23 cellular contexts compared by ENCODE assay signal in the genomic region with DNA sequence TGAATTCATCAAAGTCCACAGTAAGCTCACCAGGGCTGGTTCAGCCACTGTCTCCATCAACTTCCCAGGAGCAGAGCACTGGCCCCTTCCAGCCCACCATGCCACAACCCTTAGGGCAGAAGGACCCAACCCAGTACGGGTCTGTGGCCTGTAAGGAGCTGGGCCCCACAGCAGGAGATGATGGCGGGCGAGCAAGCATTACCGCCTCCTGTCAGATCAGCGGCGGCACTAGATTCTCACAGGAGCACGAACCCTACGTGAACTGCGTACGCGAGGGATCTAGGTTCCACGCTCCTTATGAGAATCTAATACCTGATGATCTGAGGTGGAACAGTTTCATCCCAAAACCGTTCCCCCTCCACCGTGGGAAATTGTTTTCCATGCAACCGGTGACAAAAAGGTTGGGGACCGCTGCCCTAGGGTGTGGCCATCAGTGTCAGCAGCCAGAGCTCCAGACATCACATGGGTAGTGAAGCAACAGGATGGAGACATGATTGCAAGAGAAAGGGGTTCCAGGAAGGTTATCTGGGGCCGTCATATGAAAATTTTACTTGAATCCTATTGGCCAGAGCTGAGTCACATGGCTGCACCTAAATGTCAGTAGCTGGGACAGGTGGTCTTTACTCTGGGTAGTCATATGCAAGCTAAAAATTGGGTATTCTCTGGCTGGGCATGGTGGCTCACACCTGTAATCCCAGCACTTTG.
"Had no signal": no experiment of that assay in that cellular context is flagged by ENCODE, and none has a peak within 500 bp of the region (broad histone marks: within the 10 kb centered on the region; RNA-seq: fewer than 3 reads in every experiment).

No MANE protein-coding gene starts in this region.

- H3K27me3 ChIP-seq: body of pancreas, cardiac muscle cell, heart left ventricle, neural progenitor cell, ovary had no signal

- H3K27ac ChIP-seq: body of pancreas, cardiac muscle cell, epithelial cell of prostate, neural progenitor cell, ovary, prostate gland had no signal

- H3K9me3 ChIP-seq: body of pancreas, heart left ventricle, ovary, prostate gland had no signal

- H3K27me3 Mint-ChIP-seq: activated CD4-positive, alpha-beta T cell treated with anti-CD3 and anti-CD28 coated beads, Interleukin-2, amount 10 ng/mL, durations not matched to agents 7 days and 5 days; activated CD8-positive, alpha-beta memory T cell treated with anti-CD3 and anti-CD28 coated beads, Interleukin-2, amount 10 ng/mL, durations not matched to agents 7 days and 5 days; activated CD8-positive, alpha-beta T cell treated with anti-CD3 and anti-CD28 coated beads for 36 hours; activated naive CD8-positive, alpha-beta T cell treated with anti-CD3 and anti-CD28 coated beads, Interleukin-2, amount 50 U/mL, for 24 hours; naive thymus-derived CD8-positive, alpha-beta T cell had no signal

- H3K4me3 Mint-ChIP-seq: activated CD4-positive, alpha-beta T cell treated with anti-CD3 and anti-CD28 coated beads, Interleukin-2, amount 10 ng/mL, durations not matched to agents 7 days and 5 days; activated CD8-positive, alpha-beta memory T cell treated with anti-CD3 and anti-CD28 coated beads, Interleukin-2, amount 10 ng/mL, durations not matched to agents 7 days and 5 days; activated CD8-positive, alpha-beta T cell treated with anti-CD3 and anti-CD28 coated beads for 36 hours; activated naive CD8-positive, alpha-beta T cell treated with anti-CD3 and anti-CD28 coated beads, Interleukin-2, amount 50 U/mL, for 24 hours; neural progenitor cell had no signal

- H3K36me3 Mint-ChIP-seq: activated CD8-positive, alpha-beta memory T cell treated with anti-CD3 and anti-CD28 coated beads, Interleukin-2, amount 10 ng/mL, durations not matched to agents 7 days and 5 days; naive thymus-derived CD8-positive, alpha-beta T cell; neural progenitor cell had no signal

- H3K4me3 ChIP-seq: body of pancreas, cardiac muscle cell, heart left ventricle, lung, neural progenitor cell, ovary, prostate gland had no signal

- ATAC-seq: activated CD4-positive, CD25-positive, alpha-beta regulatory T cell treated with anti-CD3 and anti-CD28 coated beads, Interleukin-2, amount 50 U/mL, for 24 hours; activated CD8-positive, alpha-beta memory T cell treated with anti-CD3 and anti-CD28 coated beads, Interleukin-2, amount 10 ng/mL, durations not matched to agents 7 days and 5 days; activated CD8-positive, alpha-beta T cell treated with anti-CD3 and anti-CD28 coated beads for 36 hours; activated naive CD8-positive, alpha-beta T cell treated with anti-CD3 and anti-CD28 coated beads, Interleukin-2, amount 50 U/mL, for 24 hours; body of pancreas; left colon; naive thymus-derived CD8-positive, alpha-beta T cell; stimulated activated naive CD8-positive, alpha-beta T cell treated with anti-CD3 and anti-CD28 coated beads, Interleukin-15, Interleukin-2, amounts not matched to agents 100 U/mL and 50 U/mL, for 24 hours had no signal

- H3K9ac ChIP-seq: neural progenitor cell had no signal

- H2AFZ ChIP-seq: neural progenitor cell had no signal

- DNase-seq: activated CD4-positive, alpha-beta T cell treated with anti-CD3 and anti-CD28 coated beads, Interleukin-2, amount 10 ng/mL, durations not matched to agents 7 days and 5 days; activated CD8-positive, alpha-beta memory T cell treated with anti-CD3 and anti-CD28 coated beads, Interleukin-2, amount 10 ng/mL, durations not matched to agents 7 days and 5 days; activated CD8-positive, alpha-beta T cell treated with anti-CD3 and anti-CD28 coated beads for 36 hours; activated effector memory CD4-positive, alpha-beta T cell treated with anti-CD3 and anti-CD28 coated beads, Interleukin-2, amount 50 U/mL, for 16 hours; activated naive CD4-positive, alpha-beta T cell treated with anti-CD3 and anti-CD28 coated beads, Interleukin-2, amount 50 U/mL, for 16 hours; activated naive CD8-positive, alpha-beta T cell treated with anti-CD3 and anti-CD28 coated beads, Interleukin-2, amount 50 U/mL, for 24 hours; activated T-cell treated with anti-CD3 and anti-CD28 coated beads for 4 hours; cortex of kidney; heart left ventricle; islet precursor cell; left colon; naive thymus-derived CD8-positive, alpha-beta T cell; ovary; stimulated activated CD4-positive, alpha-beta T cell treated with anti-CD3 and anti-CD28 coated beads, Interleukin-4, amount 100 ng/mL, for 24 hours; stimulated activated naive CD8-positive, alpha-beta T cell treated with anti-CD3 and anti-CD28 coated beads, Interleukin-15, Interleukin-2, amounts not matched to agents 100 U/mL and 50 U/mL, for 24 hours; T-helper 9 cell had no signal

- H3K4me2 ChIP-seq: neural progenitor cell had no signal

- H3K36me3 ChIP-seq: cardiac muscle cell, heart left ventricle, neural progenitor cell, ovary, prostate gland had no signal

- H3K27ac Mint-ChIP-seq: activated CD4-positive, alpha-beta T cell treated with anti-CD3 and anti-CD28 coated beads, Interleukin-2, amount 10 ng/mL, durations not matched to agents 7 days and 5 days; activated CD8-positive, alpha-beta T cell treated with anti-CD3 and anti-CD28 coated beads for 36 hours; activated naive CD8-positive, alpha-beta T cell treated with anti-CD3 and anti-CD28 coated beads, Interleukin-2, amount 50 U/mL, for 24 hours; naive thymus-derived CD8-positive, alpha-beta T cell had no signal

- H3K4me1 ChIP-seq: body of pancreas, neural progenitor cell, prostate gland had no signal

- H3K9me3 Mint-ChIP-seq: activated CD4-positive, alpha-beta T cell treated with anti-CD3 and anti-CD28 coated beads, Interleukin-2, amount 10 ng/mL, durations not matched to agents 7 days and 5 days; activated CD8-positive, alpha-beta T cell treated with anti-CD3 and anti-CD28 coated beads for 36 hours; activated naive CD8-positive, alpha-beta T cell treated with anti-CD3 and anti-CD28 coated beads, Interleukin-2, amount 50 U/mL, for 24 hours; naive thymus-derived CD8-positive, alpha-beta T cell; neural progenitor cell had no signal
